9 cellular contexts compared by ENCODE assay signal in the genomic region with DNA sequence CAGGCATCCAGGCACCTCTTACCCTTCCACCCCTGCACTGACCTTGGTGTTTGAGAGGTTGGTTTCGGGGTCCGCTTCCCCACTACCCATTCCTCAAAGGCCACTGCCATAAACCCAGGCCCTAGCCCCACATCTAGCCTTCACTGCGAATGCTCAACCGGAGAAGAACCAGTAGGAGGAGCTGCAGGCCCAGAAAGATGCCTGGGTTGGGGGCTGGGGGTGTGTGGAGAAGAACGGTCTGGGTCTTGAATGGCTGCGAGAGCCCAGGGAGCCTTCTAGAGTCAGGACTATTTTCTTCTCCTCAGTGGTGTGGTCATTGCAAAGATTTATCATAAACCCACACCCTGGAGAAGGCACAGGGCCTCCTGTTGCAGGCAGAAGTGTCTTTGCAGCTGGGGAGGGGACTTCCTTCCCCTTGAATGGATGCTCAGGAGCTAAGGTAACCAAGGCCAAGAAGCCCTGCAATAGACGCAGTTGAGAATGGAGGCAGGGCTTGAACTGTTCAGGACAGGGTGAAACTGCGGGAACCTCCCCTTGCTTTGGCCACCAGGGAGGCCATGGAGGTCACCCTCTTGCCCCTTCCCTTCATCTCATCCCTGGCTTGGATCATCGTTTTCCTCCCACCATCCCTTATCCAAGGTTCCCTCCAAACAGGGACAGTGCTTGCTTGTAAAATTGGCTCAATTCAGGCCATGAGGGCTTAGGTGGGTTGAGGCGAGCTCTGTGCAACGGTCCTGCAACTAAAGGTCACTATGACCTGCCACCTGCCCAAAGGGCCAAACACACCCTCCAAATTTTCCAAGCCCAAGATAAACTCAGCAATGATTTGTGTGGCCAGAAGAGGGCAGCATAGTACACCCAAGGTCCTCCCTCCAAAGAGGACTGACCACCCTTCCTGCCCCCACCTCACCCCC. TPM values are rescaled to one million over a fixed set of nuclear protein-coding genes. Genes with fewer than 3 reads are reported as not detected.
A peak's percentile ranks its signal among the peaks of the same experiment; 100 is the strongest.
DNase-seq lines count a peak whose midpoint lies in the region; ATAC-seq lines count a peak whose summit lies in the region.
"Had no signal": no experiment of that assay in that cellular context is flagged by ENCODE, and none has a peak within 500 bp of the region (broad histone marks: within the 10 kb centered on the region; RNA-seq: fewer than 3 reads in every experiment).

No MANE protein-coding gene starts in this region.

- H3K36me3 Mint-ChIP-seq in activated CD8-positive, alpha-beta memory T cell treated with anti-CD3 and anti-CD28 coated beads, Interleukin-2, amount 10 ng/mL, durations not matched to agents 7 days and 5 days = peaks cover 1% of the 10 kb centered on the region
- H3K36me3 Mint-ChIP-seq: CD4-positive, CD25-positive, alpha-beta regulatory T cell had no signal

- peaks cover 4% of the 10 kb centered on the region for H3K9me3 Mint-ChIP-seq in activated CD8-positive, alpha-beta memory T cell treated with anti-CD3 and anti-CD28 coated beads, Interleukin-2, amount 10 ng/mL, durations not matched to agents 7 days and 5 days (ENCODE audit: low read depth)

- no peak overlapping the region for H3K4me3 Mint-ChIP-seq in activated CD8-positive, alpha-beta memory T cell treated with anti-CD3 and anti-CD28 coated beads, Interleukin-2, amount 10 ng/mL, durations not matched to agents 7 days and 5 days
- H3K4me3 Mint-ChIP-seq: CD4-positive, CD25-positive, alpha-beta regulatory T cell had no signal

- no peaks in the 10 kb centered on the region for H3K4me1 Mint-ChIP-seq in activated CD8-positive, alpha-beta memory T cell treated with anti-CD3 and anti-CD28 coated beads, Interleukin-2, amount 10 ng/mL, durations not matched to agents 7 days and 5 days

- no peak for ATAC-seq in HG02852 (IDR thresholded peaks at IDR 0.05; ENCODE audit: unreplicated experiment)
- no peak for ATAC-seq in activated CD8-positive, alpha-beta memory T cell treated with anti-CD3 and anti-CD28 coated beads, Interleukin-2, amount 10 ng/mL, durations not matched to agents 7 days and 5 days

- H3K27ac Mint-ChIP-seq in activated CD8-positive, alpha-beta memory T cell treated with anti-CD3 and anti-CD28 coated beads, Interleukin-2, amount 10 ng/mL, durations not matched to agents 7 days and 5 days = no peak overlapping the region

- CTCF ChIA-PET in activated CD8-positive, alpha-beta memory T cell treated with anti-CD3 and anti-CD28 coated beads, Interleukin-2, amount 10 ng/mL, durations not matched to agents 7 days and 5 days (lab: Charles Lee) = interaction anchor here (0.7 to 3.9 kb wide), 9 partner anchors 21 to 481 kb away, joined by 3 to 16 read pairs (median 3); partner anchors contain the start of gene THNSL2

- DNase-seq in NCI-H2029 treated with DMSO at 0.1 percent for 48 hours (lab: John Stamatoyannopoulos, UW) (peak; percentile 1), NCI-H2029 (lab: John Stamatoyannopoulos, UW) (no peak), HPDE6-E6E7 (ENCODE audit: extremely low spot score) (peak; percentile 20), SW480 (ENCODE audit: low spot score) (peak; percentile 48), glomerular visceral epithelial cell (ENCODE audit: extremely low spot score) (peak; percentile 27), retina (peak; percentile 81)
- DNase-seq in activated CD8-positive, alpha-beta memory T cell treated with anti-CD3 and anti-CD28 coated beads, Interleukin-2, amount 10 ng/mL, durations not matched to agents 7 days and 5 days = no peak

- peaks cover 2% of the 10 kb centered on the region for H3K27me3 Mint-ChIP-seq in activated CD8-positive, alpha-beta memory T cell treated with anti-CD3 and anti-CD28 coated beads, Interleukin-2, amount 10 ng/mL, durations not matched to agents 7 days and 5 days

RNA-seq across cellular contexts. Expression of gene THNSL2, which starts 20.9 kb away (rescaled TPM):
- total RNA-seq in activated CD8-positive, alpha-beta memory T cell treated with anti-CD3 and anti-CD28 coated beads, Interleukin-2, amount 10 ng/mL, durations not matched to agents 7 days and 5 days = under 1 TPM; 0.53 to 0.77 TPM

Comparison
In these comparisons a context has a peak if more than half of its experiments do, and no peak if none do; other contexts are left out.
1. DNase-seq: peak in NCI-H2029 treated with DMSO at 0.1 percent for 48 hours (single experiment), HPDE6-E6E7 (single experiment), SW480 (single experiment), glomerular visceral epithelial cell (single experiment) and retina (single experiment); none in NCI-H2029 (single experiment) and activated CD8-positive, alpha-beta memory T cell treated with anti-CD3 and anti-CD28 coated beads, Interleukin-2, amount 10 ng/mL, durations not matched to agents 7 days and 5 days (single experiment).